15 cellular contexts compared by ENCODE assay signal in genomic region chrX:155235891-155236290, GRCh38. TPM values are rescaled to one million over a fixed set of nuclear protein-coding genes. Genes with fewer than 3 reads are reported as not detected.
DNase-seq lines count a peak whose midpoint lies in the region; ATAC-seq and TF ChIP-seq lines count a peak whose summit lies in the region.
"Had no signal": no experiment of that assay in that cellular context is flagged by ENCODE, and none has a peak within 500 bp of the region (broad histone marks: within the 10 kb centered on the region; RNA-seq: fewer than 3 reads in every experiment).

No MANE protein-coding gene starts in this region.

- no peaks in the 10 kb centered on the region for H3K4me1 ChIP-seq in Panc1 (ENCODE audit: control insufficient read depth, insufficient read depth, low read length)
- H3K4me1 ChIP-seq: SJCRH30 had no signal

- no peak overlapping the region for H3K4me3 ChIP-seq in Panc1 (ENCODE audit: low read depth in 2 of 2, low read length in 2 of 2)
- H3K4me3 ChIP-seq: SJCRH30 had no signal

- H3K27ac ChIP-seq in Panc1 (ENCODE audit: low read length) (no peak overlapping the region), epithelial cell of prostate (no peak overlapping the region)
- H3K27ac ChIP-seq: SJCRH30 had no signal

- H3K9me3 ChIP-seq in Panc1 (ENCODE audit: control insufficient read depth, insufficient read depth, low read depth, low read length): no peaks in the 10 kb centered on the region
- H3K9me3 ChIP-seq: SJCRH30 had no signal

- no peak for TF ChIP-seq CTCF in Panc1 (IDR thresholded peaks at IDR 0.05)

- intact Hi-C loops in Panc1 (cut with micrococcal nuclease; ENCODE audit: unreplicated experiment): no loop called here

- DNase-seq in HuH-7 (ENCODE audit: low spot score) (peak; percentile 6), Panc1 (ENCODE audit: low read depth, low spot score) (peak; percentile 12), epithelial cell of prostate (ENCODE audit: low read depth, low spot score) (peak; percentile 12), renal cortical epithelial cell (ENCODE audit: low read depth) (peak; percentile 23), ureter (ENCODE audit: low spot score) (no peak), NCI-H187 (lab: John Stamatoyannopoulos, UW) (no peak), midbrain (lab: John Stamatoyannopoulos, UW) (no peak)
- DNase-seq: DMS79, H7, NCI-H1092 treated with DMSO at 0.1 percent for 48 hours, NCI-H2081 treated with DMSO at 0.1 percent for 48 hours, NCI-H748 treated with DMSO at 0.1 percent for 48 hours, OCI-M1, RPMI8226, SJCRH30 had no signal

- in situ Hi-C loops in Panc1 (cut with HindIII; ENCODE audit: low pct_unique_long_range_greater_than_20kb, low sequenced_read_pairs): no loop called here

- H3K36me3 ChIP-seq in Panc1 (ENCODE audit: control insufficient read depth, insufficient read depth, low read length): peaks cover 46% of the 10 kb centered on the region

- POLR2A ChIA-PET in Panc1 (lab: Charles Lee): no interaction called here

- BruUV-seq in Panc1 (replicated peaks; lab: Mats Ljungman, UMichigan): no TSS peak

- H3K27me3 ChIP-seq in Panc1 (ENCODE audit: control insufficient read depth, insufficient read depth, low read length): no peaks in the 10 kb centered on the region
- H3K27me3 ChIP-seq: SJCRH30 had no signal

- peak; percentile 53; the same call in 1 of the 2 replicates for ATAC-seq in Panc1

- CTCF ChIA-PET in Panc1 (lab: Charles Lee): no interaction called here

RNA-seq across cellular contexts. Expression of gene VBP1, which starts 19.6 kb away (rescaled TPM):
- total RNA-seq in Panc1 (2021; ENCODE audit: unreplicated experiment): 126 TPM
- polyA plus RNA-seq in Panc1 (2012; ENCODE audit: insufficient read length): 49.0 TPM
- total RNA-seq in renal cortical epithelial cell: 59.4 and 109 TPM in 2 replicates
- total RNA-seq in ureter: 40.5 TPM

RNA-seq across cellular contexts. Expression of gene RAB39B, which starts 28.4 kb away (rescaled TPM):
- total RNA-seq in Panc1 (2021; ENCODE audit: unreplicated experiment) (2.0 TPM), renal cortical epithelial cell (under 0.01 and 0.35 TPM in 2 replicates), ureter (0.86 TPM)
- polyA plus RNA-seq in Panc1 (2012; ENCODE audit: insufficient read length): 1.1 TPM

Comparison
In these comparisons a context has a peak if more than half of its experiments do, and no peak if none do; other contexts are left out.
1. DNase-seq: peak in HuH-7 (single experiment), Panc1 (single experiment), epithelial cell of prostate (single experiment) and renal cortical epithelial cell (single experiment); none in ureter (single experiment), NCI-H187 (0 of 2) and midbrain (single experiment).